ENCODE assay signal across 8 cellular contexts in genomic region chr6:149746147-149746946, GRCh38. TPM values are rescaled to one million over a fixed set of nuclear protein-coding genes. Genes with fewer than 3 reads are reported as not detected.
DNase-seq lines count a peak whose midpoint lies in the region; ATAC-seq and TF ChIP-seq lines count a peak whose summit lies in the region.

Gene NUP43 (minus strand): TSS chr6:149746529. CDS start chr6:149746495, 34 bp downstream.

- 7 to 9% methylated on average over 34 to 41 of the region's 41 CpGs for WGBS in endodermal cell (ENCODE audit: insufficient coverage in 1 of 2, insufficient read length in 1 of 2), 2 experiments

- peaks cover 23% of the 10 kb centered on the region for H3K36me3 ChIP-seq in endodermal cell (ENCODE audit: control insufficient read depth, insufficient read depth, low read length)

- H3K9me3 Mint-ChIP-seq in endodermal cell (no peaks in the 10 kb centered on the region), mesothelial cell of epicardium (no peaks in the 10 kb centered on the region)

- H3K4me3 Mint-ChIP-seq in endodermal cell (peak within 1 kb of the TSS; percentile 97), mesothelial cell of epicardium (peak within 1 kb of the TSS; percentile 96)

- no peak within 1 kb of the TSS for H3K27ac ChIP-seq in endodermal cell (ENCODE audit: low read depth, low read length)

- peak within 1 kb of the TSS; percentile 85 for H3K9ac ChIP-seq in endodermal cell (ENCODE audit: extremely low read depth, low read length, poor library complexity, severe bottlenecking)

- peak within 1 kb of the TSS; percentile 99 for H3K4me3 ChIP-seq in endodermal cell (ENCODE audit: low read length)

- H3K36me3 Mint-ChIP-seq in endodermal cell (ENCODE audit: low read depth) (peaks cover 22% of the 10 kb centered on the region), mesothelial cell of epicardium (peaks cover 9% of the 10 kb centered on the region)

- peak within 1 kb of the TSS; percentile 95 for H3K27ac Mint-ChIP-seq in endodermal cell
- peak within 1 kb of the TSS; percentile 95 for H3K27ac Mint-ChIP-seq in mesothelial cell of epicardium

- no peaks in the 10 kb centered on the region for H3K27me3 ChIP-seq in endodermal cell (ENCODE audit: control insufficient read depth, insufficient read depth, low read length, poor library complexity, severe bottlenecking)

- ATAC-seq in GM19467 (IDR thresholded peaks at IDR 0.05; ENCODE audit: unreplicated experiment), result peak; percentile 55

- peaks cover 3% of the 10 kb centered on the region for H3K4me1 ChIP-seq in endodermal cell (ENCODE audit: control insufficient read depth, insufficient read depth, low read length)

- TF ChIP-seq CTCF in endodermal cell (conservative IDR thresholded peaks at IDR 0.05) (peak; percentile 76), mesothelial cell of epicardium (IDR thresholded peaks at IDR 0.05; ENCODE audit: unreplicated experiment) (peak; percentile 53)

- H3K4me1 Mint-ChIP-seq in endodermal cell (peaks cover 16% of the 10 kb centered on the region), mesothelial cell of epicardium (peaks cover 21% of the 10 kb centered on the region)

- DNase-seq in COLO829 (ENCODE audit: low spot score) (peak; percentile 85), HT-29 (ENCODE audit: low spot score) (peak; percentile 94), NOMO-1 treated with DMSO at 0.1 percent for 48 hours (lab: John Stamatoyannopoulos, UW; ENCODE audit: unreplicated experiment) (peak; percentile 91), endodermal cell (peak; percentile 98), mesothelial cell of epicardium (ENCODE audit: low spot score in 2 of 2, unreplicated experiment in 2 of 2) (peak; percentile 67 to 82)
- peak; percentile 79 to 90 (median 83) for DNase-seq in activated CD8-positive, alpha-beta memory T cell treated with anti-CD3 and anti-CD28 coated beads for 48 hours (ENCODE audit: low read depth in 2 of 3, low spot score in 2 of 3)
- peak; percentile 88 to 89 for DNase-seq in stimulated activated CD8-positive, alpha-beta memory T cell treated with anti-CD3 and anti-CD28 coated beads, Interleukin-15, amount 100 ng/mL, for 48 hours (ENCODE audit: low read depth in 2 of 2)

- no peaks in the 10 kb centered on the region for H3K9me3 ChIP-seq in endodermal cell (ENCODE audit: control insufficient read depth, low read length)

- H3K27me3 Mint-ChIP-seq in endodermal cell (ENCODE audit: insufficient read depth) (no peaks in the 10 kb centered on the region), mesothelial cell of epicardium (ENCODE audit: low read depth) (no peaks in the 10 kb centered on the region)

RNA-seq across cellular contexts. Expression of gene NUP43, which starts in this region (rescaled TPM):
- total RNA-seq in HT-29 (2014; rRNA removed; shearing (Covaris generic)), result 14.0 and 15.0 TPM in 2 replicates
- 10 to 100 TPM; 80.9 to 85.1 TPM for total RNA-seq in endodermal cell
- polyA plus RNA-seq in endodermal cell (2013, experiment 1 of 2), result 32.3 TPM
- polyA plus RNA-seq in endodermal cell (2013, experiment 2 of 2), result 31.3 TPM
- 38.8 to 41.0 TPM (median 40.2 TPM) in 3 replicates for total RNA-seq in mesothelial cell of epicardium
